ENCODE assay signal across 8 cellular contexts in the genomic region with DNA sequence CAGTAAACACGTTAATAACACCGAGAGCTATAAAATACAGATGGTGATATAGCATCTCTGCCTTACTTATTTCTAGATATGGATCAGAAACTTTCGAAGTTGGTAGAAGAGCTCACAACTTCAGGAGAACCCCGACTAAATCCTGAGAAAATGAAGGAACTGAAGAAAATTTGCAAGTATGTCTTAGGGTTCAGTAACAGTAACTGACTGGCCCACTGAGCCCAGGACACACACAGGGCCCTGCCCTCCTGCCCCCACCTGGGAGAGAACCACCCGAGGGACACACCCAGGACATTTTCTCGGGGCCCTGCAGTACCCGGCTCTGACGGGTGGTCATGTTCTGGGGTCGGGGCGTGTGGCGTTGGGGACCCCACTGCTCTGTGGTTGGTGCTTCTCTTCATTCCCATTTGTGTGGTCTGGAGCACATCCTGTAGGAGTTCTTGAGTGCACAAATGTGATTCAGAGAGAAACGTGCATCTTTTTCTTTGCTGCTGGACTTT. TPM values are rescaled to one million over a fixed set of nuclear protein-coding genes. Genes with fewer than 3 reads are reported as not detected.
DNase-seq lines count a peak whose midpoint lies in the region; FAIRE-seq and TF ChIP-seq lines count a peak whose summit lies in the region.

No MANE protein-coding gene starts in this region.

- H3K23me2 ChIP-seq in H1 (ENCODE audit: low read depth, low read length), result peaks cover 10% of the 10 kb centered on the region

- H3K27ac Mint-ChIP-seq in neural crest cell (ENCODE audit: unreplicated experiment), result peak overlapping the region; percentile 78

- no peak overlapping the region for H2AK5ac ChIP-seq in H1 (ENCODE audit: low read depth, low read length)

- H3K36me3 Mint-ChIP-seq in neural crest cell (ENCODE audit: low read depth), result no peaks in the 10 kb centered on the region

- DNase-seq in H1 (ENCODE audit: low read depth in 1 of 2, low spot score in 2 of 2), result no peak
- no peak for DNase-seq in neural crest cell (ENCODE audit: low read depth, low spot score)
- DNase-seq in DMS114 treated with DMSO at 0.1 percent for 48 hours (lab: John Stamatoyannopoulos, UW; ENCODE audit: unreplicated experiment), result no peak
- no peak for DNase-seq in SKM-1 treated with dmso at 0.1 percent for 144 hours (lab: John Stamatoyannopoulos, UW; ENCODE audit: unreplicated experiment)
- DNase-seq in GM19240 (ENCODE audit: insufficient read length, low spot score), result no peak
- DNase-seq in amygdala (lab: John Stamatoyannopoulos, UW), result no peak

- TF ChIP-seq EP300 in H1 (IDR thresholded peaks at IDR 0.05; ENCODE audit: borderline replicate concordance in 1 of 2, low read depth in 2 of 2, low read length in 2 of 2), result no peak

- peaks cover 0 to 21% (median 0%) of the 10 kb centered on the region in 11 experiments; a peak in 7 of 22 replicates for H3K36me3 ChIP-seq in BLaER1 treated with 17β-estradiol and CSF1 and Interleukin-3, amounts not matched to agents 10 nM and 100 nM
- H3K36me3 ChIP-seq in OCI-LY3 (replicated peaks; ENCODE audit: low read depth, low read length), result peaks cover 17% of the 10 kb centered on the region
- peaks cover 0 to 10% (median 5%) of the 10 kb centered on the region in 4 experiments; a peak in 3 of 8 replicates for H3K36me3 ChIP-seq in H1 (ENCODE audit: control insufficient read depth in 2 of 4, insufficient read depth in 4 of 4, low read length in 3 of 4)

- H3K4me3 ChIP-seq in BLaER1 treated with 17β-estradiol and CSF1 and Interleukin-3, amounts not matched to agents 10 nM and 100 nM, result peak overlapping the region; percentile 77 to 97 (median 95)
- H3K4me3 ChIP-seq in OCI-LY3 (ENCODE audit: low read length) (peak overlapping the region; percentile 93), H1 (ENCODE audit: extremely low read depth in 1 of 4, insufficient read depth in 2 of 4, low read depth in 3 of 4, low read length in 4 of 4) (peak overlapping the region; percentile 76 to 91 (median 80))

- no peak overlapping the region for H2BK5ac ChIP-seq in H1 (ENCODE audit: low read depth, low read length)

- H3K9me3 ChIP-seq in BLaER1 treated with 17β-estradiol and CSF1 and Interleukin-3, amounts not matched to agents 10 nM and 100 nM (replicated peaks in 1 of 11), result no peaks in the 10 kb centered on the region
- H3K9me3 ChIP-seq in OCI-LY3 (ENCODE audit: insufficient read depth, low read length), result no peaks in the 10 kb centered on the region
- no peaks in the 10 kb centered on the region for H3K9me3 ChIP-seq in H1 (ENCODE audit: insufficient read depth in 2 of 2, low read depth in 1 of 2, low read length in 1 of 2)

- H3K18ac ChIP-seq in H1 (ENCODE audit: extremely low read depth, low read length), result no peak overlapping the region

- no peak for TF ChIP-seq POLR2A in H1 (IDR thresholded peaks at IDR 0.05; ENCODE audit: control extremely low read depth in 1 of 2, low read depth in 2 of 2, low read length in 2 of 2)

- H4K20me1 ChIP-seq in BLaER1 treated with 17β-estradiol and CSF1 and Interleukin-3, amounts not matched to agents 10 nM and 100 nM, result peaks cover 0 to 12% (median 5%) of the 10 kb centered on the region in 11 experiments; a peak in 8 of 22 replicates
- H4K20me1 ChIP-seq in OCI-LY3 (ENCODE audit: insufficient read depth, low read length), result no peaks in the 10 kb centered on the region
- peaks cover 0 to 4% of the 10 kb centered on the region in 2 experiments for H4K20me1 ChIP-seq in H1 (replicated peaks in 1 of 2; ENCODE audit: control insufficient read depth in 1 of 2, insufficient read depth in 2 of 2, low read length in 2 of 2)

- POLR2A ChIA-PET in H1 (lab: Charles Lee; ENCODE audit: partially characterized antibody), result interaction anchor here (1.4 to 5.7 kb wide), 3 partner anchors 8 to 99 kb away, joined by 3 to 49 read pairs (median 6); a partner anchor contains a TSS

- H3K27ac ChIP-seq in BLaER1 treated with 17β-estradiol and CSF1 and Interleukin-3, amounts not matched to agents 10 nM and 100 nM, result peak overlapping the region; percentile 89 to 99 (median 95)
- peak overlapping the region; percentile 65 for H3K27ac ChIP-seq in OCI-LY3 (ENCODE audit: low read length)
- H3K27ac ChIP-seq in H1 (ENCODE audit: low read depth, low read length), result no peak overlapping the region

- H3K79me1 ChIP-seq in H1 (ENCODE audit: low read depth, low read length), result peaks cover 2% of the 10 kb centered on the region; the same call in 1 of the 2 replicates

- H3K9ac ChIP-seq in BLaER1 treated with 17β-estradiol and CSF1 and Interleukin-3, amounts not matched to agents 10 nM and 100 nM, result peak overlapping the region; percentile 87 to 98 (median 95)
- H3K9ac ChIP-seq in OCI-LY3 (ENCODE audit: low read length), result peak overlapping the region; percentile 88
- H3K9ac ChIP-seq in H1 (replicated peaks in 1 of 4; ENCODE audit: extremely low read depth in 1 of 4, low read depth in 3 of 4, low read length in 3 of 4), result peak overlapping the region in 2 of 4 experiments; percentile 75 to 85; a peak in 2 of 7 replicates

- peaks cover 38% of the 10 kb centered on the region for H3K79me2 ChIP-seq in OCI-LY3 (ENCODE audit: low read length)
- peaks cover 0 to 9% of the 10 kb centered on the region in 2 experiments; a peak in 2 of 4 replicates for H3K79me2 ChIP-seq in H1 (ENCODE audit: control insufficient read depth in 1 of 2, insufficient read depth in 2 of 2, low read length in 2 of 2)

- H4K8ac ChIP-seq in H1 (ENCODE audit: extremely low read depth, insufficient read depth, low read length), result peak overlapping the region; percentile 73; the same call in 1 of the 2 replicates

- peak overlapping the region; percentile 76 to 97 (median 91) for H3K4me2 ChIP-seq in BLaER1 treated with 17β-estradiol and CSF1 and Interleukin-3, amounts not matched to agents 10 nM and 100 nM
- H3K4me2 ChIP-seq in OCI-LY3 (ENCODE audit: low read length), result peak overlapping the region; percentile 92
- peak overlapping the region; percentile 80 to 93 for H3K4me2 ChIP-seq in H1 (ENCODE audit: insufficient read depth in 1 of 2, low read depth in 2 of 2, low read length in 2 of 2)

- H3K14ac ChIP-seq in H1 (ENCODE audit: insufficient read length), result no peak overlapping the region

- CTCF ChIA-PET in H1 (lab: Charles Lee; ENCODE audit: partially characterized antibody), result interaction anchor here (0.6 to 1.8 kb wide), 6 partner anchors 21 to 1336 kb away, joined by 3 to 6 read pairs (median 4); no protein-coding TSS in a partner anchor

- peak overlapping the region; percentile 92 for H3K4me3 Mint-ChIP-seq in neural crest cell

- no peak overlapping the region for H3K23ac ChIP-seq in H1 (ENCODE audit: insufficient read length)

- H3K4me1 Mint-ChIP-seq in neural crest cell, result peaks cover 34% of the 10 kb centered on the region

- H2AFZ ChIP-seq in OCI-LY3 (ENCODE audit: low read depth, low read length) (no peak overlapping the region), H1 (ENCODE audit: low read length) (no peak overlapping the region)

- H4K5ac ChIP-seq in H1 (ENCODE audit: insufficient read length, low read depth, low read length), result no peak overlapping the region

- 84% methylated on average over 11 of the region's 12 CpGs; no CpG with 5 or more reads in 1 of the 2 experiments for WGBS in H1 (ENCODE audit: extremely low coverage in 1 of 2, insufficient coverage in 1 of 2, insufficient read length in 1 of 2, insufficient replicate concordance in 2 of 2, low coverage in 1 of 2, low lambda C conversion rate in 2 of 2, missing lambda C conversion rate in 1 of 2), 2 experiments

- no peak overlapping the region for H2BK120ac ChIP-seq in H1 (replicated peaks; ENCODE audit: low read depth, low read length)

- no peak overlapping the region for H2BK15ac ChIP-seq in H1 (ENCODE audit: low read length)

- H3K27me3 ChIP-seq in BLaER1 treated with 17β-estradiol and CSF1 and Interleukin-3, amounts not matched to agents 10 nM and 100 nM, result no peaks in the 10 kb centered on the region
- H3K27me3 ChIP-seq in OCI-LY3 (ENCODE audit: low read depth, low read length) (no peaks in the 10 kb centered on the region), H1 (replicated peaks in 1 of 4; ENCODE audit: control insufficient read depth in 3 of 4, extremely low read depth in 1 of 4, insufficient read depth in 3 of 4, low read length in 3 of 4) (no peaks in the 10 kb centered on the region)

- H3K4ac ChIP-seq in H1 (replicated peaks; ENCODE audit: insufficient read length, low read depth, low read length), result no peak overlapping the region

- H4K91ac ChIP-seq in H1 (replicated peaks; ENCODE audit: insufficient read length, low read length), result no peak overlapping the region

- no peaks in the 10 kb centered on the region for H3K9me3 Mint-ChIP-seq in neural crest cell

- no peak for FAIRE-seq in H1 (lab: Jason Lieb, UNC)

- no peaks in the 10 kb centered on the region for H3K27me3 Mint-ChIP-seq in neural crest cell (ENCODE audit: low read depth)

- no peak for TF ChIP-seq CTCF in OCI-LY3 (IDR thresholded peaks at IDR 0.05; ENCODE audit: low read depth, low read length)
- TF ChIP-seq CTCF in H1 (IDR thresholded peaks at IDR 0.05; ENCODE audit: control extremely low read depth in 1 of 3, insufficient read depth in 1 of 3, low read depth in 1 of 3, low read length in 3 of 3), result no peak
- TF ChIP-seq CTCF in neural crest cell (conservative IDR thresholded peaks at IDR 0.05), result no peak

- no peak for TF ChIP-seq RAD21 in H1 (IDR thresholded peaks at IDR 0.05 in 1 of 2, conservative IDR thresholded peaks at IDR 0.05 in 1 of 2; ENCODE audit: low read depth in 2 of 2, low read length in 2 of 2)

- H2BK12ac ChIP-seq in H1 (ENCODE audit: low read depth, low read length), result no peak overlapping the region

- H2BK20ac ChIP-seq in H1 (ENCODE audit: low read length), result no peak overlapping the region

- H3K4me1 ChIP-seq in BLaER1 treated with 17β-estradiol and CSF1 and Interleukin-3, amounts not matched to agents 10 nM and 100 nM, result peaks cover 38 to 66% (median 52%) of the 10 kb centered on the region in 10 experiments
- peaks cover 16% of the 10 kb centered on the region for H3K4me1 ChIP-seq in OCI-LY3 (ENCODE audit: low read length)
- H3K4me1 ChIP-seq in H1 (replicated peaks in 1 of 4; ENCODE audit: control insufficient read depth in 3 of 4, insufficient read depth in 4 of 4, low read length in 3 of 4), result peaks cover 0 to 6% (median 2%) of the 10 kb centered on the region in 4 experiments; a peak in 3 of 7 replicates

- no peak overlapping the region for H3K56ac ChIP-seq in H1 (replicated peaks; ENCODE audit: insufficient read length, low read depth, low read length)

RNA-seq across cellular contexts. Expression of a gene that starts 1.1 kb away (rescaled TPM):
- total RNA-seq in H1 (2021; fragmentation: NEBNext Ultra II Directional; extraction: Animal tissue kit (Norgen Biotek cat#: 25700)), result 19.0 and 19.4 TPM in 2 replicates
- polyA plus RNA-seq in H1 (2011; rRNA removed), result 14.5 and 21.1 TPM in 2 replicates
- 14.8 TPM for polyA plus RNA-seq in H1 (2011; cell fraction: cytosol; rRNA removed)
- 106 TPM for polyA plus RNA-seq in H1 (2011; cell fraction: nucleus; rRNA removed)
- polyA plus RNA-seq in H1 (2012, experiment 1 of 2), result 17.0 to 21.8 TPM (median 19.1 TPM) in 4 replicates
- 2.3 TPM for polyA plus RNA-seq in H1 (2012, experiment 2 of 2)
- polyA plus RNA-seq in H1 (2013, experiment 1 of 2), result 9.4 TPM
- 8.0 TPM for polyA plus RNA-seq in H1 (2013, experiment 2 of 2)
- polyA minus RNA-seq in H1 (2011; rRNA and poly(A)+ RNA removed), result 7.8 and 8.3 TPM in 2 replicates
- 13.4 TPM for polyA minus RNA-seq in H1 (2011; cell fraction: cytosol; rRNA and poly(A)+ RNA removed)
- 25.9 TPM for polyA minus RNA-seq in H1 (2011; cell fraction: nucleus; rRNA and poly(A)+ RNA removed)
- total RNA-seq in neural crest cell, result 22.8 and 24.0 TPM in 2 replicates

RNA-seq across cellular contexts. Expression of a gene that starts 58.2 kb away (rescaled TPM):
- not detected in 2 replicates for total RNA-seq in H1 (2021; fragmentation: NEBNext Ultra II Directional; extraction: Animal tissue kit (Norgen Biotek cat#: 25700))
- polyA plus RNA-seq in H1 (2011; rRNA removed), result not detected in 2 replicates
- polyA plus RNA-seq in H1 (2011; cell fraction: cytosol; rRNA removed), result not detected
- not detected for polyA plus RNA-seq in H1 (2011; cell fraction: nucleus; rRNA removed)
- not detected in 4 replicates for polyA plus RNA-seq in H1 (2012, experiment 1 of 2)
- polyA plus RNA-seq in H1 (2012, experiment 2 of 2), result not detected
- not detected for polyA plus RNA-seq in H1 (2013, experiment 1 of 2)
- not detected for polyA plus RNA-seq in H1 (2013, experiment 2 of 2)
- polyA minus RNA-seq in H1 (2011; rRNA and poly(A)+ RNA removed), result not detected in 2 replicates
- not detected for polyA minus RNA-seq in H1 (2011; cell fraction: cytosol; rRNA and poly(A)+ RNA removed)
- not detected for polyA minus RNA-seq in H1 (2011; cell fraction: nucleus; rRNA and poly(A)+ RNA removed)
- not detected in 2 replicates for total RNA-seq in neural crest cell

RNA-seq across cellular contexts. Expression of a gene that starts 58.4 kb away (rescaled TPM):
- 75.3 and 75.8 TPM in 2 replicates for total RNA-seq in H1 (2021; fragmentation: NEBNext Ultra II Directional; extraction: Animal tissue kit (Norgen Biotek cat#: 25700))
- polyA plus RNA-seq in H1 (2011; rRNA removed), result 133 and 166 TPM in 2 replicates
- polyA plus RNA-seq in H1 (2011; cell fraction: cytosol; rRNA removed), result 136 TPM
- polyA plus RNA-seq in H1 (2011; cell fraction: nucleus; rRNA removed), result 178 TPM
- polyA plus RNA-seq in H1 (2012, experiment 1 of 2), result 65.1 to 86.6 TPM (median 84.3 TPM) in 4 replicates
- polyA plus RNA-seq in H1 (2012, experiment 2 of 2), result 68.5 TPM
- polyA plus RNA-seq in H1 (2013, experiment 1 of 2), result 51.3 TPM
- polyA plus RNA-seq in H1 (2013, experiment 2 of 2), result 48.3 TPM
- 55.7 and 65.9 TPM in 2 replicates for polyA minus RNA-seq in H1 (2011; rRNA and poly(A)+ RNA removed)
- polyA minus RNA-seq in H1 (2011; cell fraction: cytosol; rRNA and poly(A)+ RNA removed), result 67.3 TPM
- 68.6 TPM for polyA minus RNA-seq in H1 (2011; cell fraction: nucleus; rRNA and poly(A)+ RNA removed)
- total RNA-seq in neural crest cell, result 72.1 and 74.0 TPM in 2 replicates
